In genomic region chr10:85612833-85613232, GRCh38 we compare ENCODE assay signal across 12 cellular contexts.
DNase-seq lines count a peak whose midpoint lies in the region; ATAC-seq, FAIRE-seq and TF ChIP-seq lines count a peak whose summit lies in the region.
"Had no signal": no experiment of that assay in that cellular context is flagged by ENCODE, and none has a peak within 500 bp of the region (broad histone marks: within the 10 kb centered on the region; RNA-seq: fewer than 3 reads in every experiment).

No MANE protein-coding gene starts in this region.

- BruUV-seq in HepG2 (replicated peaks; lab: Mats Ljungman, UMichigan) = no TSS peak

- DNase-seq in HepG2 (ENCODE audit: low spot score) (no peak), right lobe of liver (no peak), type B pancreatic cell (ENCODE audit: extremely low spot score, unreplicated experiment) (peak; percentile 53), NCI-H2107 treated with DMSO at 0.1 percent for 48 hours (lab: John Stamatoyannopoulos, UW; ENCODE audit: unreplicated experiment) (no peak), caudate nucleus (lab: John Stamatoyannopoulos, UW) (no peak), NCI-H2227 (lab: John Stamatoyannopoulos, UW; ENCODE audit: unreplicated experiment) (no peak)
- no peak for DNase-seq in activated T-helper 1 cell treated with anti-CD3 and anti-CD28 coated beads, Interleukin-12 subunit alpha, Interleukin-12 subunit beta, Interleukin-2, Interleukin-4 antibody, amounts not matched to agents 30 ng/mL and 10 ng/mL and 1 ng/mL, durations not matched to agents 14 hours and 24 hours and 36 hours (ENCODE audit: low spot score)
- DNase-seq: nucleus accumbens had no signal

- no peak overlapping the region for H2AFZ ChIP-seq in HepG2 (ENCODE audit: low read length)

- intact Hi-C loops in HepG2 (cut with micrococcal nuclease; ENCODE audit: unreplicated experiment) (no loop called here), right lobe of liver (cut with DNase I) (no loop called here)
- intact Hi-C loops in activated T-helper 1 cell treated with anti-CD3 and anti-CD28 coated beads, Interleukin-12 subunit alpha, Interleukin-12 subunit beta, Interleukin-2, Interleukin-4 antibody, amounts not matched to agents 30 ng/mL and 10 ng/mL and 1 ng/mL, durations not matched to agents 14 hours and 24 hours and 36 hours (cut with micrococcal nuclease) = no loop called here

- no peaks in the 10 kb centered on the region for H3K9me3 Mint-ChIP-seq in activated T-helper 1 cell treated with anti-CD3 and anti-CD28 coated beads, Interleukin-12 subunit alpha, Interleukin-12 subunit beta, Interleukin-2, Interleukin-4 antibody, amounts not matched to agents 30 ng/mL and 10 ng/mL and 1 ng/mL, durations not matched to agents 14 hours and 24 hours and 36 hours
- H3K9me3 Mint-ChIP-seq in type B pancreatic cell = no peaks in the 10 kb centered on the region

- H3K4me3 ChIP-seq in HepG2 (replicated peaks in 1 of 3; ENCODE audit: insufficient read depth in 1 of 3, low read depth in 2 of 3, low read length in 3 of 3) = no peak overlapping the region
- no peak overlapping the region for H3K4me3 ChIP-seq in right lobe of liver
- H3K4me3 ChIP-seq: SK-N-MC, upper lobe of left lung had no signal

- H3K79me2 ChIP-seq in HepG2 (ENCODE audit: insufficient read depth, low read length) = no peaks in the 10 kb centered on the region

- H3K36me3 ChIP-seq in HepG2 (replicated peaks in 1 of 2; ENCODE audit: control insufficient read depth in 1 of 2, insufficient read depth in 2 of 2, low read length in 2 of 2) (no peaks in the 10 kb centered on the region), right lobe of liver (no peaks in the 10 kb centered on the region)
- H3K36me3 ChIP-seq: upper lobe of left lung had no signal

- peaks cover 26% of the 10 kb centered on the region for H3K27me3 Mint-ChIP-seq in activated T-helper 1 cell treated with anti-CD3 and anti-CD28 coated beads, Interleukin-12 subunit alpha, Interleukin-12 subunit beta, Interleukin-2, Interleukin-4 antibody, amounts not matched to agents 30 ng/mL and 10 ng/mL and 1 ng/mL, durations not matched to agents 14 hours and 24 hours and 36 hours (ENCODE audit: insufficient read depth)
- H3K27me3 Mint-ChIP-seq in type B pancreatic cell = no peaks in the 10 kb centered on the region

- peak overlapping the region; percentile 13 for H3K4me3 Mint-ChIP-seq in activated T-helper 1 cell treated with anti-CD3 and anti-CD28 coated beads, Interleukin-12 subunit alpha, Interleukin-12 subunit beta, Interleukin-2, Interleukin-4 antibody, amounts not matched to agents 30 ng/mL and 10 ng/mL and 1 ng/mL, durations not matched to agents 14 hours and 24 hours and 36 hours
- no peak overlapping the region for H3K4me3 Mint-ChIP-seq in type B pancreatic cell

- H3K4me1 ChIP-seq in HepG2 (ENCODE audit: insufficient read depth, low read length) (no peaks in the 10 kb centered on the region), right lobe of liver (no peaks in the 10 kb centered on the region)
- H3K4me1 ChIP-seq: upper lobe of left lung had no signal

- H3K27ac Mint-ChIP-seq in activated T-helper 1 cell treated with anti-CD3 and anti-CD28 coated beads, Interleukin-12 subunit alpha, Interleukin-12 subunit beta, Interleukin-2, Interleukin-4 antibody, amounts not matched to agents 30 ng/mL and 10 ng/mL and 1 ng/mL, durations not matched to agents 14 hours and 24 hours and 36 hours = no peak overlapping the region
- no peak overlapping the region for H3K27ac Mint-ChIP-seq in type B pancreatic cell

- ATAC-seq in HepG2 = peak; percentile 95
- ATAC-seq in right lobe of liver = no peak
- peak; percentile 41 for ATAC-seq in HG03045 (IDR thresholded peaks at IDR 0.05; ENCODE audit: unreplicated experiment)

- peaks cover 36% of the 10 kb centered on the region for H3K4me1 Mint-ChIP-seq in activated T-helper 1 cell treated with anti-CD3 and anti-CD28 coated beads, Interleukin-12 subunit alpha, Interleukin-12 subunit beta, Interleukin-2, Interleukin-4 antibody, amounts not matched to agents 30 ng/mL and 10 ng/mL and 1 ng/mL, durations not matched to agents 14 hours and 24 hours and 36 hours (ENCODE audit: low read depth)
- no peaks in the 10 kb centered on the region for H3K4me1 Mint-ChIP-seq in type B pancreatic cell (ENCODE audit: unreplicated experiment)

- H3K36me3 Mint-ChIP-seq in activated T-helper 1 cell treated with anti-CD3 and anti-CD28 coated beads, Interleukin-12 subunit alpha, Interleukin-12 subunit beta, Interleukin-2, Interleukin-4 antibody, amounts not matched to agents 30 ng/mL and 10 ng/mL and 1 ng/mL, durations not matched to agents 14 hours and 24 hours and 36 hours (ENCODE audit: low read depth) = no peaks in the 10 kb centered on the region
- no peaks in the 10 kb centered on the region for H3K36me3 Mint-ChIP-seq in type B pancreatic cell

- POLR2A ChIA-PET in HepG2 (lab: Yijun Ruan, JAX) = no interaction called here

- no peaks in the 10 kb centered on the region for H4K20me1 ChIP-seq in HepG2 (ENCODE audit: insufficient read depth, low read length)

- TF ChIP-seq CTCF in HepG2 (CRISPR knock-in tag; IDR thresholded peaks at IDR 0.05) (no peak), right lobe of liver (IDR thresholded peaks at IDR 0.05) (no peak), type B pancreatic cell (conservative IDR thresholded peaks at IDR 0.05) (peak; percentile 58)

- CTCF ChIA-PET in HepG2 (lab: Yijun Ruan, JAX; ENCODE audit: low intra/inter-chr PET ratio, low total read pairs) = no interaction called here

- H3K9me3 ChIP-seq in HepG2 (ENCODE audit: low read length) (no peaks in the 10 kb centered on the region), right lobe of liver (no peaks in the 10 kb centered on the region)
- H3K9me3 ChIP-seq: upper lobe of left lung had no signal

- 0% methylated on average over 6 of the region's 6 CpGs for WGBS in HepG2 (ENCODE audit: low lambda C conversion rate)
- 32% methylated on average over 5 of the region's 6 CpGs for WGBS in right lobe of liver (ENCODE audit: insufficient coverage, low coverage, low lambda C conversion rate, missing lambda C conversion rate)

- TF ChIP-seq RAD21 in HepG2 (CRISPR knock-in tag; IDR thresholded peaks at IDR 0.05) = no peak

- TF ChIP-seq EP300 in HepG2 (IDR thresholded peaks at IDR 0.05; ENCODE audit: low read depth in 2 of 2, low read length in 2 of 2) = no peak
- TF ChIP-seq EP300 in HepG2 (CRISPR knock-in tag; IDR thresholded peaks at IDR 0.05; ENCODE audit: borderline replicate concordance) = no peak

- H3K9ac ChIP-seq in HepG2 (ENCODE audit: insufficient read depth, low read depth, low read length) = no peak overlapping the region

- H3K27ac ChIP-seq in HepG2 (ENCODE audit: extremely low read length, insufficient read depth, low read length) = no peak overlapping the region
- H3K27ac ChIP-seq in right lobe of liver = no peak overlapping the region
- no peak overlapping the region for H3K27ac ChIP-seq in caudate nucleus (ENCODE audit: low read depth, low read length)
- H3K27ac ChIP-seq: SK-N-MC, upper lobe of left lung had no signal

- no peaks in the 10 kb centered on the region for H3K27me3 ChIP-seq in HepG2 (ENCODE audit: control insufficient read depth in 1 of 2, insufficient read depth in 2 of 2, low read length in 2 of 2)
- no peaks in the 10 kb centered on the region for H3K27me3 ChIP-seq in right lobe of liver
- H3K27me3 ChIP-seq: upper lobe of left lung had no signal

- no peak for FAIRE-seq in HepG2 (lab: Jason Lieb, UNC)
- FAIRE-seq: endometrium had no signal

- TF ChIP-seq POLR2A in HepG2 (IDR thresholded peaks at IDR 0.05; ENCODE audit: insufficient read depth in 1 of 2, low read depth in 2 of 2, low read length in 2 of 2) (no peak), right lobe of liver (IDR thresholded peaks at IDR 0.05) (no peak)

- in situ Hi-C loops in HepG2 (cut with HindIII; ENCODE audit: extremely low pct_ligation_motif_present, low pct_unique_long_range_greater_than_20kb) = no loop called here

- H3K4me2 ChIP-seq in HepG2 (ENCODE audit: low read depth, low read length) = no peak overlapping the region

TF ChIP-seq in HepG2, 621 proteins besides CTCF, POLR2A, EP300 and RAD21 (continues in another document):
- no peak for TF ChIP-seq CREB1 (IDR thresholded peaks at IDR 0.05)
- no peak for TF ChIP-seq CREB1 (CRISPR knock-in tag; IDR thresholded peaks at IDR 0.05)
- TF ChIP-seq SRF (IDR thresholded peaks at IDR 0.05; ENCODE audit: low read depth, low read length) = no peak
- TF ChIP-seq ZBTB44 (CRISPR knock-in tag; IDR thresholded peaks at IDR 0.05) = no peak
- TF ChIP-seq ZNF788 (CRISPR knock-in tag; IDR thresholded peaks at IDR 0.05; ENCODE audit: borderline replicate concordance) = no peak
- TF ChIP-seq ZBTB34 (CRISPR knock-in tag; IDR thresholded peaks at IDR 0.05) = no peak
- TF ChIP-seq ZNF317 (CRISPR knock-in tag; IDR thresholded peaks at IDR 0.05) = no peak
- TF ChIP-seq TMF1 (CRISPR knock-in tag; IDR thresholded peaks at IDR 0.05; ENCODE audit: low read depth) = no peak

Comparison
In these comparisons a context has a peak if more than half of its experiments do, and no peak if none do; other contexts are left out.
1. ATAC-seq: peak in HepG2 (single experiment) and HG03045 (single experiment); none in right lobe of liver (0 of 4).